ENCODE assay signal across 24 cellular contexts in genomic region chr3:25558106-25558505, GRCh38.
DNase-seq lines count a peak whose midpoint lies in the region; ATAC-seq and TF ChIP-seq lines count a peak whose summit lies in the region.
"Had no signal": no experiment of that assay in that cellular context is flagged by ENCODE, and none has a peak within 500 bp of the region (broad histone marks: within the 10 kb centered on the region; RNA-seq: fewer than 3 reads in every experiment).

No MANE protein-coding gene starts in this region.

- CTCF ChIA-PET in activated naive CD4-positive, alpha-beta T cell treated with anti-CD3 and anti-CD28 coated beads, Interleukin-2, amount 10 ng/mL, durations not matched to agents 7 days and 5 days (lab: Charles Lee) = no interaction called here

- H3K36me3 ChIP-seq in fibroblast of lung (ENCODE audit: control insufficient read depth, insufficient read depth, low read length) (no peaks in the 10 kb centered on the region), right atrium auricular region (no peaks in the 10 kb centered on the region)
- H3K36me3 ChIP-seq: BLaER1 treated with 17β-estradiol and CSF1 and Interleukin-3, amounts not matched to agents 10 nM and 100 nM; prostate gland; spleen; upper lobe of left lung had no signal

- no peaks in the 10 kb centered on the region for H3K27me3 ChIP-seq in fibroblast of lung (ENCODE audit: control insufficient read depth, insufficient read depth, low read length)
- no peaks in the 10 kb centered on the region for H3K27me3 ChIP-seq in right atrium auricular region
- H3K27me3 ChIP-seq: BLaER1 treated with 17β-estradiol and CSF1 and Interleukin-3, amounts not matched to agents 10 nM and 100 nM; upper lobe of left lung had no signal

- H3K9me3 ChIP-seq in fibroblast of lung (ENCODE audit: control insufficient read depth, insufficient read depth, low read depth, low read length) = no peaks in the 10 kb centered on the region
- H3K9me3 ChIP-seq in right atrium auricular region = no peaks in the 10 kb centered on the region
- H3K9me3 ChIP-seq: BLaER1 treated with 17β-estradiol and CSF1 and Interleukin-3, amounts not matched to agents 10 nM and 100 nM; prostate gland; spleen; upper lobe of left lung had no signal

- no peak overlapping the region for H3K4me2 ChIP-seq in fibroblast of lung (ENCODE audit: extremely low read depth, insufficient read depth, low read length)
- H3K4me2 ChIP-seq: BLaER1 treated with 17β-estradiol and CSF1 and Interleukin-3, amounts not matched to agents 10 nM and 100 nM had no signal

- H3K9ac ChIP-seq in fibroblast of lung (ENCODE audit: insufficient read depth, low read length) = no peak overlapping the region
- H3K9ac ChIP-seq: BLaER1 treated with 17β-estradiol and CSF1 and Interleukin-3, amounts not matched to agents 10 nM and 100 nM; GM23248 had no signal

- intact Hi-C loops in sciatic nerve (cut with DNase I) = no loop called here

- H3K27ac ChIP-seq in fibroblast of lung (ENCODE audit: insufficient read depth, low read length) = no peak overlapping the region
- peak overlapping the region; percentile 18 to 57 for H3K27ac ChIP-seq in right atrium auricular region
- H3K27ac ChIP-seq: BLaER1 treated with 17β-estradiol and CSF1 and Interleukin-3, amounts not matched to agents 10 nM and 100 nM; GM23248; prostate gland; spleen had no signal

- ATAC-seq in sciatic nerve = peak; percentile 83

- H3K4me3 ChIP-seq in fibroblast of lung (replicated peaks in 1 of 4; ENCODE audit: control extremely low read depth in 1 of 4, insufficient read depth in 1 of 4, low read depth in 3 of 4, low read length in 4 of 4) (no peak overlapping the region), right atrium auricular region (no peak overlapping the region)
- H3K4me3 ChIP-seq: BLaER1 treated with 17β-estradiol and CSF1 and Interleukin-3, amounts not matched to agents 10 nM and 100 nM; GM23248; prostate gland; spleen; upper lobe of left lung had no signal

- no peaks in the 10 kb centered on the region for H3K9me3 Mint-ChIP-seq in activated naive CD4-positive, alpha-beta T cell treated with anti-CD3 and anti-CD28 coated beads, Interleukin-2, amount 10 ng/mL, durations not matched to agents 7 days and 5 days
- H3K9me3 Mint-ChIP-seq: activated T-cell treated with anti-CD3 and anti-CD28 coated beads, Interleukin-2, amount 50 U/mL, for 24 hours; nephron progenitor cell; stimulated activated naive CD8-positive, alpha-beta T cell treated with anti-CD3 and anti-CD28 coated beads, Interleukin-15, Interleukin-2, amounts not matched to agents 100 ng/mL and 50 ng/mL, for 24 hours had no signal

- no peaks in the 10 kb centered on the region for H3K36me3 Mint-ChIP-seq in activated naive CD4-positive, alpha-beta T cell treated with anti-CD3 and anti-CD28 coated beads, Interleukin-2, amount 10 ng/mL, durations not matched to agents 7 days and 5 days

- H3K27ac Mint-ChIP-seq in activated naive CD4-positive, alpha-beta T cell treated with anti-CD3 and anti-CD28 coated beads, Interleukin-2, amount 10 ng/mL, durations not matched to agents 7 days and 5 days = no peak overlapping the region
- H3K27ac Mint-ChIP-seq: activated T-cell treated with anti-CD3 and anti-CD28 coated beads, Interleukin-2, amount 50 U/mL, for 24 hours; nephron progenitor cell; stimulated activated naive CD8-positive, alpha-beta T cell treated with anti-CD3 and anti-CD28 coated beads, Interleukin-15, Interleukin-2, amounts not matched to agents 100 ng/mL and 50 ng/mL, for 24 hours had no signal

- H3K27me3 Mint-ChIP-seq in activated naive CD4-positive, alpha-beta T cell treated with anti-CD3 and anti-CD28 coated beads, Interleukin-2, amount 10 ng/mL, durations not matched to agents 7 days and 5 days = no peaks in the 10 kb centered on the region
- H3K27me3 Mint-ChIP-seq: activated T-cell treated with anti-CD3 and anti-CD28 coated beads, Interleukin-2, amount 50 U/mL, for 24 hours; stimulated activated naive CD8-positive, alpha-beta T cell treated with anti-CD3 and anti-CD28 coated beads, Interleukin-15, Interleukin-2, amounts not matched to agents 100 ng/mL and 50 ng/mL, for 24 hours had no signal

- DNase-seq in Ammon's horn (ENCODE audit: low spot score) (peak; percentile 40), fibroblast of lung (ENCODE audit: low read depth in 2 of 2) (peak; percentile 63 to 90), right atrium auricular region (ENCODE audit: low spot score) (no peak), sciatic nerve (ENCODE audit: low spot score) (no peak), GM20000 (ENCODE audit: low spot score) (no peak), AML-193 (lab: John Stamatoyannopoulos, UW) (no peak), GDM1 (lab: John Stamatoyannopoulos, UW) (no peak)
- DNase-seq in activated naive CD4-positive, alpha-beta T cell treated with anti-CD3 and anti-CD28 coated beads, Interleukin-2, amount 10 ng/mL, durations not matched to agents 7 days and 5 days = no peak
- DNase-seq: activated CD4-positive, CD25-positive, alpha-beta regulatory T cell treated with anti-CD3 and anti-CD28 coated beads, Interleukin-2, amount 50 U/mL, for 72 hours; activated naive CD4-positive, alpha-beta T cell treated with Interleukin-2 at 50 U/mL for 16 hours; activated T-cell treated with anti-CD3 and anti-CD28 coated beads, Interleukin-2, amount 50 U/mL, for 24 hours; GM23248; midbrain; NCI-H187; NCI-H774; nephron progenitor cell; OCI-M1; SHP77 treated with DMSO at 0.1 percent for 48 hours; spleen; stimulated activated CD4-positive, alpha-beta T cell treated with anti-CD3 and anti-CD28 coated beads, Interleukin-4, amount 100 ng/mL, for 24 hours; upper lobe of left lung had no signal

- H2AFZ ChIP-seq in fibroblast of lung (ENCODE audit: low read length) = no peak overlapping the region
- H2AFZ ChIP-seq: GM23248 had no signal

- no peak for TF ChIP-seq CTCF in fibroblast of lung (conservative IDR thresholded peaks at IDR 0.05 in 1 of 2, IDR thresholded peaks at IDR 0.05 in 1 of 2; ENCODE audit: low read depth in 1 of 2, low read length in 2 of 2)
- TF ChIP-seq CTCF in right atrium auricular region (IDR thresholded peaks at IDR 0.05) = no peak
- no peak for TF ChIP-seq CTCF in GM20000 (IDR thresholded peaks at IDR 0.05; ENCODE audit: extremely low read depth, missing control alignments)

- H3K4me1 Mint-ChIP-seq in activated naive CD4-positive, alpha-beta T cell treated with anti-CD3 and anti-CD28 coated beads, Interleukin-2, amount 10 ng/mL, durations not matched to agents 7 days and 5 days = no peaks in the 10 kb centered on the region

- no peaks in the 10 kb centered on the region for H3K79me2 ChIP-seq in fibroblast of lung (ENCODE audit: control insufficient read depth, insufficient read depth, low read length)

- H3K4me3 Mint-ChIP-seq in activated naive CD4-positive, alpha-beta T cell treated with anti-CD3 and anti-CD28 coated beads, Interleukin-2, amount 10 ng/mL, durations not matched to agents 7 days and 5 days = no peak overlapping the region
- H3K4me3 Mint-ChIP-seq: activated T-cell treated with anti-CD3 and anti-CD28 coated beads, Interleukin-2, amount 50 U/mL, for 24 hours; nephron progenitor cell; stimulated activated naive CD8-positive, alpha-beta T cell treated with anti-CD3 and anti-CD28 coated beads, Interleukin-15, Interleukin-2, amounts not matched to agents 100 ng/mL and 50 ng/mL, for 24 hours had no signal

- no peaks in the 10 kb centered on the region for H3K4me1 ChIP-seq in fibroblast of lung (ENCODE audit: control insufficient read depth, extremely low read depth, insufficient read depth, low read length)
- peaks cover 0 to 64% of the 10 kb centered on the region in 2 donors for H3K4me1 ChIP-seq in right atrium auricular region
- H3K4me1 ChIP-seq: prostate gland had no signal

- H4K20me1 ChIP-seq in fibroblast of lung (ENCODE audit: control insufficient read depth, extremely low read depth, insufficient read depth, low read length) = no peaks in the 10 kb centered on the region
- H4K20me1 ChIP-seq: BLaER1 treated with 17β-estradiol and CSF1 and Interleukin-3, amounts not matched to agents 10 nM and 100 nM had no signal

Comparison
In these comparisons a context has a peak if more than half of its experiments do, and no peak if none do; other contexts are left out.
1. DNase-seq: peak in Ammon's horn (single experiment) and fibroblast of lung (2 of 2); none in right atrium auricular region (single experiment), sciatic nerve (single experiment), GM20000 (single experiment), activated naive CD4-positive, alpha-beta T cell treated with anti-CD3 and anti-CD28 coated beads, Interleukin-2, amount 10 ng/mL, durations not matched to agents 7 days and 5 days (single experiment), AML-193 (0 of 2) and GDM1 (single experiment).